Comparison of ENCODE assay signal across 11 cellular contexts in genomic region chr6:20564777-20565176, GRCh38. TPM values are rescaled to one million over a fixed set of nuclear protein-coding genes. Genes with fewer than 3 reads are reported as not detected.
DNase-seq lines count a peak whose midpoint lies in the region; ATAC-seq, FAIRE-seq and TF ChIP-seq lines count a peak whose summit lies in the region.
"Had no signal": no experiment of that assay in that cellular context is flagged by ENCODE, and none has a peak within 500 bp of the region (broad histone marks: within the 10 kb centered on the region; RNA-seq: fewer than 3 reads in every experiment).

No MANE protein-coding gene starts in this region.

- peaks cover 8% of the 10 kb centered on the region for H3K4me1 Mint-ChIP-seq in chondrocyte (ENCODE audit: low read depth)

- WGBS in GM12878 (ENCODE audit: insufficient coverage, insufficient replicate concordance, low lambda C conversion rate, missing lambda C conversion rate) = 3% methylated on average over 2 of the region's 2 CpGs
- 71 to 86% (median 75%) methylated on average over 2 of the region's 2 CpGs for WGBS in heart left ventricle, 4 donors

- no peaks in the 10 kb centered on the region for H3K27me3 Mint-ChIP-seq in chondrocyte (ENCODE audit: low read depth)
- H3K27me3 Mint-ChIP-seq: naive thymus-derived CD8-positive, alpha-beta T cell had no signal

- DNase-seq in GM12878 (ENCODE audit: low read depth, low spot score) = peak; percentile 19
- no peak for DNase-seq in chondrocyte (ENCODE audit: low spot score)
- no peak for DNase-seq in heart left ventricle
- DNase-seq in activated CD8-positive, alpha-beta memory T cell treated with anti-CD3 and anti-CD28 coated beads, Interleukin-2, amount 50 U/mL, for 4 hours = no peak
- DNase-seq: NK-92 treated with Interleukin-12 subunit alpha and Interleukin-12 subunit beta, amount 100 ng/mL, for 24 hours had no signal

- H3K36me3 ChIP-seq in KOPT-K1 (ENCODE audit: insufficient read depth, low read length) (peaks cover 9% of the 10 kb centered on the region; the same call in 1 of the 2 replicates), GM12878 (ENCODE audit: control insufficient read depth in 2 of 2, insufficient read depth in 2 of 2, low read length in 1 of 2) (peaks cover 0 to 2% of the 10 kb centered on the region in 2 experiments; a peak in 2 of 4 replicates), heart left ventricle (no peaks in the 10 kb centered on the region)
- H3K36me3 ChIP-seq: breast epithelium had no signal

- no peaks in the 10 kb centered on the region for H3K27me3 ChIP-seq in GM12878 (replicated peaks in 1 of 2; ENCODE audit: control insufficient read depth in 2 of 2, insufficient read depth in 2 of 2, low read length in 1 of 2)
- H3K27me3 ChIP-seq in heart left ventricle = no peaks in the 10 kb centered on the region
- H3K27me3 ChIP-seq: breast epithelium had no signal

- SMC1A ChIA-PET in GM12878 (lab: Charles Lee; ENCODE audit: uncharacterized antibody, unreplicated experiment) = interaction anchor here (0.6 to 5.6 kb wide), 36 partner anchors 9 to 1495 kb away, joined by 3 to 62 read pairs (median 4); partner anchors contain the start of gene SOX4

- POLR2A ChIA-PET in GM12878 (lab: Charles Lee) = interaction anchor here (0.6 to 1.8 kb wide), 5 partner anchors 371 to 1030 kb away, joined by 3 to 7 read pairs (median 4); partner anchors contain the start of gene SOX4

- no peak overlapping the region for H3K27ac Mint-ChIP-seq in chondrocyte (ENCODE audit: unreplicated experiment)
- H3K27ac Mint-ChIP-seq: naive thymus-derived CD8-positive, alpha-beta T cell had no signal

- TF ChIP-seq RAD21 in GM12878 (IDR thresholded peaks at IDR 0.05; ENCODE audit: insufficient read depth, low read depth, low read length) = no peak

- no peaks in the 10 kb centered on the region for H4K20me1 ChIP-seq in GM12878 (ENCODE audit: control insufficient read depth, insufficient read depth)

- no peak overlapping the region; the same call in 1 of the 2 replicates for H3K4me3 ChIP-seq in GM12878
- no peak overlapping the region for H3K4me3 ChIP-seq in heart left ventricle
- H3K4me3 ChIP-seq: breast epithelium had no signal

- H3K9me3 Mint-ChIP-seq in chondrocyte (ENCODE audit: low read depth) = no peaks in the 10 kb centered on the region
- H3K9me3 Mint-ChIP-seq: naive thymus-derived CD8-positive, alpha-beta T cell had no signal

- H3K4me2 ChIP-seq in GM12878 (ENCODE audit: control insufficient read depth, insufficient read depth) = peak overlapping the region; percentile 64; the same call in 1 of the 2 replicates

- in situ Hi-C loops in GM12878 (cut with MboI) = loop anchor here (5.0 to 25.0 kb wide), 3 partner anchors 873 to 1373 kb away; no protein-coding TSS in a partner anchor

- H3K4me3 Mint-ChIP-seq in chondrocyte (ENCODE audit: unreplicated experiment) = no peak overlapping the region
- H3K4me3 Mint-ChIP-seq: naive thymus-derived CD8-positive, alpha-beta T cell had no signal

- RAD21 ChIA-PET in GM12878 (lab: Charles Lee; ENCODE audit: unreplicated experiment) = interaction anchor here (0.6 to 4.2 kb wide), 31 partner anchors 9 to 1461 kb away, joined by 3 to 83 read pairs (median 4); partner anchors contain the start of gene SOX4

- intact Hi-C loops in GM12878 (cut with micrococcal nuclease; ENCODE audit: unreplicated experiment) (loop anchor here (1.0 to 10.0 kb wide), 6 partner anchors 140 to 1370 kb away; no protein-coding TSS in a partner anchor), heart left ventricle (cut with DNase I) (loop anchor here (2.0 to 5.0 kb wide), 4 partner anchors 1023 to 1373 kb away; partner anchors contain the start of gene SOX4 (in 1 of the 10))

- TF ChIP-seq POLR2A in GM12878 (IDR thresholded peaks at IDR 0.05; ENCODE audit: low read depth, low read length) (no peak), heart left ventricle (IDR thresholded peaks at IDR 0.05) (no peak)

- no peak for FAIRE-seq in GM12878 (lab: Jason Lieb, UNC)

- no peaks in the 10 kb centered on the region; the same call in 1 of the 2 replicates for H3K79me2 ChIP-seq in GM12878 (ENCODE audit: control insufficient read depth, insufficient read depth, low read length)

- no peak for TF ChIP-seq EP300 in GM12878 (IDR thresholded peaks at IDR 0.05; ENCODE audit: borderline replicate concordance in 1 of 2, control insufficient read depth in 1 of 2, low read depth in 2 of 2, low read length in 2 of 2)

- peaks cover 5% of the 10 kb centered on the region for H3K4me1 ChIP-seq in GM12878 (ENCODE audit: control insufficient read depth, insufficient read depth, low read length)
- H3K4me1 ChIP-seq in heart left ventricle = peaks cover 0 to 8% (median 0%) of the 10 kb centered on the region in 12 donors
- H3K4me1 ChIP-seq: breast epithelium had no signal

- peaks cover 2% of the 10 kb centered on the region for H3K36me3 Mint-ChIP-seq in chondrocyte (ENCODE audit: low read depth)

- H3K9me3 ChIP-seq in KOPT-K1 (ENCODE audit: insufficient read depth, low read length, poor library complexity, severe bottlenecking) = no peaks in the 10 kb centered on the region
- no peaks in the 10 kb centered on the region; the same call in 2 of the 3 replicates for H3K9me3 ChIP-seq in GM12878 (replicated peaks; ENCODE audit: control insufficient read depth, insufficient read depth, low read length)
- H3K9me3 ChIP-seq in heart left ventricle = no peaks in the 10 kb centered on the region
- H3K9me3 ChIP-seq: breast epithelium had no signal

- CTCF ChIA-PET in GM12878 (lab: Yijun Ruan, JAX) = interaction anchor here (0.6 to 5.9 kb wide), 33 partner anchors 9 to 1536 kb away, joined by 3 to 137 read pairs (median 3); partner anchors contain the start of gene SOX4

- BruUV-seq in GM12878 (replicated peaks; lab: Mats Ljungman, UMichigan) = no TSS peak

- peak overlapping the region; percentile 64 for H3K27ac ChIP-seq in KOPT-K1 (ENCODE audit: low read depth, low read length, poor library complexity, severe bottlenecking)
- peak overlapping the region; percentile 61 for H3K27ac ChIP-seq in GM12878 (ENCODE audit: control insufficient read depth, insufficient read depth)
- no peak overlapping the region for H3K27ac ChIP-seq in heart left ventricle
- H3K27ac ChIP-seq: breast epithelium had no signal

- H3K9ac ChIP-seq in GM12878 (ENCODE audit: control insufficient read depth, insufficient read depth, low read length) = no peak overlapping the region

- TF ChIP-seq CTCF in GM12878 (IDR thresholded peaks at IDR 0.05 in 2 of 3, conservative IDR thresholded peaks at IDR 0.05 in 1 of 3; ENCODE audit: control insufficient read depth in 2 of 3, extremely low read depth in 1 of 3, insufficient read depth in 1 of 3, low read depth in 3 of 3, low read length in 3 of 3) (no peak), chondrocyte (IDR thresholded peaks at IDR 0.05) (no peak), heart left ventricle (IDR thresholded peaks at IDR 0.05) (no peak)

- ATAC-seq in GM18519 (IDR thresholded peaks at IDR 0.05; ENCODE audit: low FRiP score, unreplicated experiment) (peak; percentile 53), GM21529 (IDR thresholded peaks at IDR 0.05; ENCODE audit: unreplicated experiment) (peak; percentile 68), GM12878 (peak; percentile 81), heart left ventricle (no peak), HG03520 (IDR thresholded peaks at IDR 0.05; ENCODE audit: unreplicated experiment) (no peak)
- ATAC-seq: naive thymus-derived CD8-positive, alpha-beta T cell had no signal

- H2AFZ ChIP-seq in GM12878 (ENCODE audit: control insufficient read depth, low read depth, low read length) = no peak overlapping the region

TF ChIP-seq in GM12878, 131 proteins besides CTCF, POLR2A, EP300 and RAD21 (continues in another document):
- TF ChIP-seq SMAD5 (IDR thresholded peaks at IDR 0.05; ENCODE audit: low read depth) (no peak), GABPA (IDR thresholded peaks at IDR 0.05; ENCODE audit: low read depth) (no peak), ZBED1 (IDR thresholded peaks at IDR 0.05; ENCODE audit: borderline replicate concordance) (no peak), TARDBP (IDR thresholded peaks at IDR 0.05; ENCODE audit: borderline replicate concordance) (no peak), PKNOX1 (IDR thresholded peaks at IDR 0.05) (no peak), MTA2 (IDR thresholded peaks at IDR 0.05; ENCODE audit: low read depth) (no peak), SP1 (IDR thresholded peaks at IDR 0.05; ENCODE audit: low read depth, low read length) (no peak), HDGF (IDR thresholded peaks at IDR 0.05) (no peak), SUPT20H (IDR thresholded peaks at IDR 0.05; ENCODE audit: borderline replicate concordance, control insufficient read depth, low read depth, low read length) (no peak), NFYA (IDR thresholded peaks at IDR 0.05; ENCODE audit: borderline replicate concordance, low read depth, low read length) (no peak), NBN (IDR thresholded peaks at IDR 0.05) (no peak)

RNA-seq across cellular contexts. Expression of gene CDKAL1, which starts 30.5 kb away (rescaled TPM):
- total RNA-seq in GM12878 (2013; cell fraction: nucleolus; rRNA removed) = 80.1 and 86.1 TPM in 2 replicates
- 22.1 and 25.5 TPM in 2 replicates for total RNA-seq in GM12878 (2014; rRNA removed)
- 26.7 and 26.9 TPM in 2 replicates for total RNA-seq in GM12878 (2014; rRNA removed; fragmentation: Illumina TruSeq; extraction: Trizol)
- 16.8 and 18.5 TPM in 2 replicates for total RNA-seq in GM12878 (2021)
- 7.5 TPM for polyA plus RNA-seq in GM12878 (2011; ENCODE audit: low read depth)
- polyA plus RNA-seq in GM12878 (2011; rRNA removed) = 16.1 and 16.7 TPM in 2 replicates
- polyA plus RNA-seq in GM12878 (2011; cell fraction: cytosol; rRNA removed) = 7.7 and 8.5 TPM in 2 replicates
- 7.7 and 8.9 TPM in 2 replicates for polyA plus RNA-seq in GM12878 (2011; cell fraction: nucleus; rRNA removed)
- polyA plus RNA-seq in GM12878 (2012) = 9.3 and 9.4 TPM in 2 replicates
- 15.5 and 18.2 TPM in 2 replicates for polyA plus RNA-seq in GM12878 (2014; fragmentation: Illumina TruSeq; extraction: Trizol)
- 10 to 100 TPM; 10.7 to 10.9 TPM for polyA plus RNA-seq in GM12878 (2014; fragmentation: Nextera tagmentation; extraction: Ambion mirVana)
- 10.9 and 11.4 TPM in 2 replicates for polyA plus RNA-seq in GM12878 (2014; rRNA removed)
- 10 to 100 TPM; 21.4 to 24.0 TPM for polyA plus RNA-seq in GM12878 (2016; fragmentation: Nextera tagmentation; extraction: Ambion mirVana)
- polyA minus RNA-seq in GM12878 (2011; rRNA and poly(A)+ RNA removed) = 15.7 and 19.9 TPM in 2 replicates
- 8.4 and 13.2 TPM in 2 replicates for polyA minus RNA-seq in GM12878 (2011; cell fraction: cytosol; rRNA and poly(A)+ RNA removed)
- polyA minus RNA-seq in GM12878 (2011; cell fraction: nucleus; rRNA and poly(A)+ RNA removed) = 18.5 and 28.2 TPM in 2 replicates
- total RNA-seq in chondrocyte = 9.6 to 14.4 TPM (median 10.3 TPM) in 3 replicates
- 10 to 100 TPM in 4 of 9 donors, 1 to 10 TPM in 5; 7.5 to 14.3 (median 9.9) TPM for total RNA-seq in heart left ventricle
- polyA plus RNA-seq in heart left ventricle = 1 to 10 TPM; 3.2 to 5.2 TPM

Comparison
In these comparisons a context has a peak if more than half of its experiments do, and no peak if none do; other contexts are left out.
1. ATAC-seq: peak in GM18519 (single experiment), GM21529 (single experiment) and GM12878 (single experiment); none in heart left ventricle (0 of 4) and HG03520 (single experiment).
2. H3K27ac ChIP-seq: peak in KOPT-K1 (single experiment) and GM12878 (single experiment); none in heart left ventricle (0 of 12).